In genomic region chr15:22795206-22796063, GRCh38 we compare ENCODE assay signal across 2 cellular contexts.
TF ChIP-seq lines count a peak whose summit lies in the region.

No MANE protein-coding gene starts in this region.

TF ChIP-seq in A549, 52 proteins besides CTCF, POLR2A, EP300 and RAD21:
- TF ChIP-seq NR3C1 (IDR thresholded peaks at IDR 0.05) (no peak), NPAS2 (CRISPR knock-in tag; IDR thresholded peaks at IDR 0.05; ENCODE audit: borderline replicate concordance) (no peak), JUN (IDR thresholded peaks at IDR 0.05) (no peak), PBX3 (IDR thresholded peaks at IDR 0.05) (no peak), KDM1A (IDR thresholded peaks at IDR 0.05; ENCODE audit: low read depth) (no peak), HOXB5 (CRISPR knock-in tag; IDR thresholded peaks at IDR 0.05) (no peak), EHF (CRISPR knock-in tag; IDR thresholded peaks at IDR 0.05) (no peak), REST (IDR thresholded peaks at IDR 0.05) (no peak), BHLHE40 (IDR thresholded peaks at IDR 0.05; ENCODE audit: low read depth, low read length) (no peak), GATA3 (IDR thresholded peaks at IDR 0.05; ENCODE audit: borderline replicate concordance) (no peak), ELK1 (IDR thresholded peaks at IDR 0.05; ENCODE audit: low read depth, low read length) (no peak), ATOH8 (CRISPR knock-in tag; IDR thresholded peaks at IDR 0.05; ENCODE audit: low read depth) (no peak), CBX8 (IDR thresholded peaks at IDR 0.05) (no peak), MAZ (IDR thresholded peaks at IDR 0.05; ENCODE audit: borderline replicate concordance, low read depth, low read length) (no peak), HES2 (IDR thresholded peaks at IDR 0.05) (no peak), HDAC2 (IDR thresholded peaks at IDR 0.05) (no peak)

TF ChIP-seq in H1, 55 proteins besides CTCF, POLR2A, EP300 and RAD21:
- TF ChIP-seq CTBP2 (IDR thresholded peaks at IDR 0.05; ENCODE audit: borderline replicate concordance, insufficient read depth, insufficient read length, low read length) (no peak), SUZ12 (IDR thresholded peaks at IDR 0.05; ENCODE audit: low read length) (no peak), HDAC6 (IDR thresholded peaks at IDR 0.05; ENCODE audit: low read depth, low read length) (no peak), SAP30 (IDR thresholded peaks at IDR 0.05; ENCODE audit: insufficient read depth, insufficient replicate concordance, low read length) (no peak), KDM1A (IDR thresholded peaks at IDR 0.05; ENCODE audit: borderline replicate concordance, low read length) (no peak), SIRT6 (IDR thresholded peaks at IDR 0.05; ENCODE audit: low read length) (no peak), CEBPB (IDR thresholded peaks at IDR 0.05; ENCODE audit: low read depth, low read length) (no peak), RNF2 (IDR thresholded peaks at IDR 0.05; ENCODE audit: borderline replicate concordance, low read depth, low read length, missing control alignments, poor library complexity, severe bottlenecking) (no peak), EGR1 (IDR thresholded peaks at IDR 0.05; ENCODE audit: borderline replicate concordance, low read depth, low read length) (no peak), SIX5 (IDR thresholded peaks at IDR 0.05; ENCODE audit: low read depth, low read length) (no peak), PHF8 (conservative IDR thresholded peaks at IDR 0.05; ENCODE audit: low read depth, low read length) (no peak), SP2 (IDR thresholded peaks at IDR 0.05; ENCODE audit: low read length) (no peak), ATF3 (IDR thresholded peaks at IDR 0.05; ENCODE audit: insufficient read depth, low read depth, low read length) (no peak), FOSL1 (IDR thresholded peaks at IDR 0.05; ENCODE audit: insufficient read depth, low read depth, low read length) (no peak), CHD1 (IDR thresholded peaks at IDR 0.05; ENCODE audit: low read depth, low read length) (no peak), KDM5A (IDR thresholded peaks at IDR 0.05; ENCODE audit: low read length) (no peak), TAF1 (IDR thresholded peaks at IDR 0.05; ENCODE audit: low read depth, low read length) (no peak)
